10 cellular contexts compared by ENCODE assay signal in genomic region chr20:47503685-47504084, GRCh38. TPM values are rescaled to one million over a fixed set of nuclear protein-coding genes. Genes with fewer than 3 reads are reported as not detected.
DNase-seq lines count a peak whose midpoint lies in the region; ATAC-seq, FAIRE-seq and TF ChIP-seq lines count a peak whose summit lies in the region.
"Had no signal": no experiment of that assay in that cellular context is flagged by ENCODE, and none has a peak within 500 bp of the region (broad histone marks: within the 10 kb centered on the region; RNA-seq: fewer than 3 reads in every experiment).

No MANE protein-coding gene starts in this region.

- H3K36me3 ChIP-seq in keratinocyte (ENCODE audit: control insufficient read depth in 2 of 2, extremely low read depth in 1 of 2, insufficient read depth in 2 of 2, low read length in 2 of 2) = no peaks in the 10 kb centered on the region
- H3K36me3 ChIP-seq: pancreas had no signal

- peak overlapping the region; percentile 9 for H3K9ac ChIP-seq in keratinocyte (ENCODE audit: control insufficient read depth, extremely low read depth, insufficient read depth, low read length)

- H3K4me1 ChIP-seq in keratinocyte (ENCODE audit: control insufficient read depth, extremely low read depth, insufficient read depth, low read length) = peaks cover 25% of the 10 kb centered on the region

- CTCF ChIA-PET in activated CD8-positive, alpha-beta T cell treated with anti-CD3 and anti-CD28 coated beads for 36 hours (lab: Charles Lee) = interaction anchor here (0.6 to 7.0 kb wide), 9 partner anchors 10 to 230 kb away, joined by 3 to 44 read pairs (median 5); no protein-coding TSS in a partner anchor

- no peaks in the 10 kb centered on the region for H3K27me3 ChIP-seq in keratinocyte (ENCODE audit: control insufficient read depth, extremely low read depth, insufficient read depth, low read length)
- H3K27me3 ChIP-seq: pancreas had no signal

- intact Hi-C loops in activated CD8-positive, alpha-beta T cell treated with anti-CD3 and anti-CD28 coated beads for 36 hours (cut with micrococcal nuclease) = loop anchor here (5.0 to 10.0 kb wide), 2 partner anchors 46 to 89 kb away; no protein-coding TSS in a partner anchor

- TF ChIP-seq CTCF in AG09309 (IDR thresholded peaks at IDR 0.05; ENCODE audit: control insufficient read depth, insufficient read depth, low read depth, low read length, missing control alignments) (no peak), GM12865 (IDR thresholded peaks at IDR 0.05; ENCODE audit: insufficient read depth, low read depth, low read length, missing control alignments) (no peak), keratinocyte (optimal IDR thresholded peaks at IDR 0.05 in 1 of 3, IDR thresholded peaks at IDR 0.05 in 1 of 3, conservative IDR thresholded peaks at IDR 0.05 in 1 of 3; ENCODE audit: extremely low read depth in 1 of 3, insufficient read depth in 2 of 3, low read length in 3 of 3) (no peak)
- TF ChIP-seq CTCF in activated CD8-positive, alpha-beta T cell treated with anti-CD3 and anti-CD28 coated beads for 36 hours (IDR thresholded peaks at IDR 0.05) = no peak

- no peak for DNase-seq in AG09309 (ENCODE audit: low read depth)
- peak; percentile 28 for DNase-seq in GM12865 (ENCODE audit: low read depth)
- DNase-seq in activated CD8-positive, alpha-beta T cell treated with anti-CD3 and anti-CD28 coated beads for 36 hours = no peak
- no peak for DNase-seq in keratinocyte (ENCODE audit: low read depth, low spot score)
- DNase-seq in occipital lobe (lab: John Stamatoyannopoulos, UW) = no peak
- no peak for DNase-seq in SHP77 (lab: John Stamatoyannopoulos, UW)
- DNase-seq in caudate nucleus (lab: John Stamatoyannopoulos, UW) = no peak
- DNase-seq: activated effector memory CD4-positive, alpha-beta T cell treated with Interleukin-2 at 50 U/mL for 16 hours; pancreas had no signal

- POLR2A ChIA-PET in activated CD8-positive, alpha-beta T cell treated with anti-CD3 and anti-CD28 coated beads for 36 hours (lab: Charles Lee) = interaction anchor here (1.0 to 4.0 kb wide), 8 partner anchors 10 to 147 kb away, joined by 3 to 53 read pairs (median 6); partner anchors contain the start of gene ZMYND8

- H3K4me1 Mint-ChIP-seq in activated CD8-positive, alpha-beta T cell treated with anti-CD3 and anti-CD28 coated beads for 36 hours (ENCODE audit: low read depth) = peaks cover 47% of the 10 kb centered on the region

- peak overlapping the region; percentile 94 for H3K4me3 Mint-ChIP-seq in activated CD8-positive, alpha-beta T cell treated with anti-CD3 and anti-CD28 coated beads for 36 hours

- H3K27ac ChIP-seq in keratinocyte (ENCODE audit: control insufficient read depth, insufficient read depth, low read length) (no peak overlapping the region), caudate nucleus (ENCODE audit: low read depth, low read length) (no peak overlapping the region)

- H3K27me3 Mint-ChIP-seq in activated CD8-positive, alpha-beta T cell treated with anti-CD3 and anti-CD28 coated beads for 36 hours = peaks cover 1% of the 10 kb centered on the region

- peak overlapping the region; percentile 96; the same call in 1 of the 2 replicates for H3K4me3 ChIP-seq in AG09309 (ENCODE audit: control insufficient read depth, low read depth, low read length)
- peak overlapping the region; percentile 89 for H3K4me3 ChIP-seq in GM12865 (ENCODE audit: low read depth, low read length)
- peak overlapping the region; percentile 87 to 97 (median 96) for H3K4me3 ChIP-seq in keratinocyte (ENCODE audit: control insufficient read depth in 2 of 3, extremely low read depth in 1 of 3, insufficient read depth in 2 of 3, low read depth in 1 of 3, low read length in 3 of 3)

- no peak for ATAC-seq in activated CD8-positive, alpha-beta T cell treated with anti-CD3 and anti-CD28 coated beads for 36 hours
- ATAC-seq in HG02973 (IDR thresholded peaks at IDR 0.05; ENCODE audit: unreplicated experiment) = no peak

- FAIRE-seq in keratinocyte (lab: Jason Lieb, UNC) = no peak
- FAIRE-seq: pancreas had no signal

- dilution Hi-C loops in keratinocyte (cut with MboI; ENCODE audit: extremely low pct_ligation_motif_present, low sequenced_read_pairs) = no loop called here

- no peaks in the 10 kb centered on the region for H3K9me3 Mint-ChIP-seq in activated CD8-positive, alpha-beta T cell treated with anti-CD3 and anti-CD28 coated beads for 36 hours

- peaks cover 63% of the 10 kb centered on the region for H3K79me2 ChIP-seq in keratinocyte (ENCODE audit: control insufficient read depth, insufficient read depth, low read length)

- H2AFZ ChIP-seq in keratinocyte (ENCODE audit: control insufficient read depth, low read length) = no peak overlapping the region

- peaks cover 39% of the 10 kb centered on the region for H3K36me3 Mint-ChIP-seq in activated CD8-positive, alpha-beta T cell treated with anti-CD3 and anti-CD28 coated beads for 36 hours (ENCODE audit: low read depth)

- peak overlapping the region; percentile 100 for H3K4me2 ChIP-seq in keratinocyte (ENCODE audit: control insufficient read depth, extremely low read depth, insufficient read depth, low read depth, low read length)

- peak overlapping the region; percentile 87 for H3K27ac Mint-ChIP-seq in activated CD8-positive, alpha-beta T cell treated with anti-CD3 and anti-CD28 coated beads for 36 hours

- H4K20me1 ChIP-seq in keratinocyte (ENCODE audit: control insufficient read depth, extremely low read depth, insufficient read depth, low read length) = peaks cover 2% of the 10 kb centered on the region

- no peaks in the 10 kb centered on the region for H3K9me3 ChIP-seq in keratinocyte (ENCODE audit: control insufficient read depth, low read depth, low read length)
- H3K9me3 ChIP-seq: pancreas had no signal

- H3K9me1 ChIP-seq in keratinocyte (ENCODE audit: control insufficient read depth, extremely low read depth, insufficient read depth, low read length) = peaks cover 2% of the 10 kb centered on the region

RNA-seq across cellular contexts. Expression of gene NCOA3, which starts 2.0 kb away (rescaled TPM):
- total RNA-seq in activated CD8-positive, alpha-beta T cell treated with anti-CD3 and anti-CD28 coated beads for 36 hours = 10 to 100 TPM; 66.2 to 73.7 TPM
- polyA plus RNA-seq in keratinocyte = 23.1 to 30.9 TPM (median 25.8 TPM) in 3 replicates
- polyA plus RNA-seq in keratinocyte (2011; ENCODE audit: low read depth) = 19.5 TPM
- polyA plus RNA-seq in keratinocyte (2011; cell fraction: cytosol; rRNA removed) = 13.5 and 24.9 TPM in 2 replicates
- polyA plus RNA-seq in keratinocyte (2011; cell fraction: nucleus; rRNA removed) = 39.8 and 48.8 TPM in 2 replicates
- polyA plus RNA-seq in keratinocyte (2012; ENCODE audit: low replicate concordance) = 14.5 and 16.8 TPM in 2 replicates
- polyA minus RNA-seq in keratinocyte = 28.3 to 64.9 TPM (median 62.5 TPM) in 3 replicates
- 30.1 TPM for polyA minus RNA-seq in keratinocyte (2011; cell fraction: cytosol; rRNA and poly(A)+ RNA removed)
- 49.8 and 96.1 TPM in 2 replicates for polyA minus RNA-seq in keratinocyte (2011; cell fraction: nucleus; rRNA and poly(A)+ RNA removed)
- 53.2 TPM for total RNA-seq in occipital lobe
